Comparison of ENCODE assay signal across 1 cellular context in genomic region chr9:110282023-110282766, GRCh38.
TF ChIP-seq lines count a peak whose summit lies in the region.

No MANE protein-coding gene starts in this region.

TF ChIP-seq in HepG2, 621 proteins besides CTCF, POLR2A, EP300 and RAD21 (continued from another document):
- TF ChIP-seq HNF4G (IDR thresholded peaks at IDR 0.05; ENCODE audit: borderline replicate concordance, low read depth, low read length) (peak; percentile 73), HNF4G (CRISPR knock-in tag; IDR thresholded peaks at IDR 0.05; ENCODE audit: borderline replicate concordance, low read depth) (0 out of 2 replicates have a peak, but pooled peaks have one; percentile 28), ZSCAN30 (CRISPR knock-in tag; IDR thresholded peaks at IDR 0.05) (no peak), TP53 (CRISPR knock-in tag; conservative IDR thresholded peaks at IDR 0.05) (no peak), ZMYM4 (CRISPR knock-in tag; IDR thresholded peaks at IDR 0.05) (peak; percentile 16; the same call in 1 of the 2 replicates), FOXA1 (IDR thresholded peaks at IDR 0.05) (no peak), FOXA1 (CRISPR knock-in tag; IDR thresholded peaks at IDR 0.05) (peak; percentile 41; the same call in 1 of the 2 replicates), ETV5 (CRISPR knock-in tag; IDR thresholded peaks at IDR 0.05; ENCODE audit: borderline replicate concordance) (no peak), IRX3 (CRISPR knock-in tag; IDR thresholded peaks at IDR 0.05; ENCODE audit: borderline replicate concordance, low read depth) (no peak), ZNF138 (CRISPR knock-in tag; IDR thresholded peaks at IDR 0.05; ENCODE audit: low read depth) (no peak), ZNF337 (CRISPR knock-in tag; IDR thresholded peaks at IDR 0.05; ENCODE audit: borderline replicate concordance, low read depth) (no peak), ZNF17 (CRISPR knock-in tag; IDR thresholded peaks at IDR 0.05) (no peak), ZNF350 (CRISPR knock-in tag; IDR thresholded peaks at IDR 0.05; ENCODE audit: borderline replicate concordance, low read depth) (no peak), KDM6A (CRISPR knock-in tag; IDR thresholded peaks at IDR 0.05; ENCODE audit: low read depth) (0 out of 2 replicates have a peak, but pooled peaks have one; percentile 34), CREM (IDR thresholded peaks at IDR 0.05) (peak; percentile 39; the same call in 1 of the 2 replicates), CREM (CRISPR knock-in tag; IDR thresholded peaks at IDR 0.05) (no peak), KLF12 (CRISPR knock-in tag; IDR thresholded peaks at IDR 0.05; ENCODE audit: borderline replicate concordance) (no peak), ATM (IDR thresholded peaks at IDR 0.05; ENCODE audit: borderline replicate concordance) (no peak)
- TF ChIP-seq, protein P1, sequence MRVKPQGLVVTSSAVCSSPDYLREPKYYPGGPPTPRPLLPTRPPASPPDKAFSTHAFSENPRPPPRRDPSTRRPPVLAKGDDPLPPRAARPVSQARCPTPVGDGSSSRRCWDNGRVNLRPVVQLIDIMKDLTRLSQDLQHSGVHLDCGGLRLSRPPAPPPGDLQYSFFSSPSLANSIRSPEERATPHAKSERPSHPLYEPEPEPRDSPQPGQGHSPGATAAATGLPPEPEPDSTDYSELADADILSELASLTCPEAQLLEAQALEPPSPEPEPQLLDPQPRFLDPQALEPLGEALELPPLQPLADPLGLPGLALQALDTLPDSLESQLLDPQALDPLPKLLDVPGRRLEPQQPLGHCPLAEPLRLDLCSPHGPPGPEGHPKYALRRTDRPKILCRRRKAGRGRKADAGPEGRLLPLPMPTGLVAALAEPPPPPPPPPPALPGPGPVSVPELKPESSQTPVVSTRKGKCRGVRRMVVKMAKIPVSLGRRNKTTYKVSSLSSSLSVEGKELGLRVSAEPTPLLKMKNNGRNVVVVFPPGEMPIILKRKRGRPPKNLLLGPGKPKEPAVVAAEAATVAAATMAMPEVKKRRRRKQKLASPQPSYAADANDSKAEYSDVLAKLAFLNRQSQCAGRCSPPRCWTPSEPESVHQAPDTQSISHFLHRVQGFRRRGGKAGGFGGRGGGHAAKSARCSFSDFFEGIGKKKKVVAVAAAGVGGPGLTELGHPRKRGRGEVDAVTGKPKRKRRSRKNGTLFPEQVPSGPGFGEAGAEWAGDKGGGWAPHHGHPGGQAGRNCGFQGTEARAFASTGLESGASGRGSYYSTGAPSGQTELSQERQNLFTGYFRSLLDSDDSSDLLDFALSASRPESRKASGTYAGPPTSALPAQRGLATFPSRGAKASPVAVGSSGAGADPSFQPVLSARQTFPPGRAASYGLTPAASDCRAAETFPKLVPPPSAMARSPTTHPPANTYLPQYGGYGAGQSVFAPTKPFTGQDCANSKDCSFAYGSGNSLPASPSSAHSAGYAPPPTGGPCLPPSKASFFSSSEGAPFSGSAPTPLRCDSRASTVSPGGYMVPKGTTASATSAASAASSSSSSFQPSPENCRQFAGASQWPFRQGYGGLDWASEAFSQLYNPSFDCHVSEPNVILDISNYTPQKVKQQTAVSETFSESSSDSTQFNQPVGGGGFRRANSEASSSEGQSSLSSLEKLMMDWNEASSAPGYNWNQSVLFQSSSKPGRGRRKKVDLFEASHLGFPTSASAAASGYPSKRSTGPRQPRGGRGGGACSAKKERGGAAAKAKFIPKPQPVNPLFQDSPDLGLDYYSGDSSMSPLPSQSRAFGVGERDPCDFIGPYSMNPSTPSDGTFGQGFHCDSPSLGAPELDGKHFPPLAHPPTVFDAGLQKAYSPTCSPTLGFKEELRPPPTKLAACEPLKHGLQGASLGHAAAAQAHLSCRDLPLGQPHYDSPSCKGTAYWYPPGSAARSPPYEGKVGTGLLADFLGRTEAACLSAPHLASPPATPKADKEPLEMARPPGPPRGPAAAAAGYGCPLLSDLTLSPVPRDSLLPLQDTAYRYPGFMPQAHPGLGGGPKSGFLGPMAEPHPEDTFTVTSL (CRISPR knock-in tag; IDR thresholded peaks at IDR 0.05; ENCODE audit: borderline replicate concordance), result peak; percentile 68; the same call in 1 of the 2 replicates
- TF ChIP-seq, protein P2, sequence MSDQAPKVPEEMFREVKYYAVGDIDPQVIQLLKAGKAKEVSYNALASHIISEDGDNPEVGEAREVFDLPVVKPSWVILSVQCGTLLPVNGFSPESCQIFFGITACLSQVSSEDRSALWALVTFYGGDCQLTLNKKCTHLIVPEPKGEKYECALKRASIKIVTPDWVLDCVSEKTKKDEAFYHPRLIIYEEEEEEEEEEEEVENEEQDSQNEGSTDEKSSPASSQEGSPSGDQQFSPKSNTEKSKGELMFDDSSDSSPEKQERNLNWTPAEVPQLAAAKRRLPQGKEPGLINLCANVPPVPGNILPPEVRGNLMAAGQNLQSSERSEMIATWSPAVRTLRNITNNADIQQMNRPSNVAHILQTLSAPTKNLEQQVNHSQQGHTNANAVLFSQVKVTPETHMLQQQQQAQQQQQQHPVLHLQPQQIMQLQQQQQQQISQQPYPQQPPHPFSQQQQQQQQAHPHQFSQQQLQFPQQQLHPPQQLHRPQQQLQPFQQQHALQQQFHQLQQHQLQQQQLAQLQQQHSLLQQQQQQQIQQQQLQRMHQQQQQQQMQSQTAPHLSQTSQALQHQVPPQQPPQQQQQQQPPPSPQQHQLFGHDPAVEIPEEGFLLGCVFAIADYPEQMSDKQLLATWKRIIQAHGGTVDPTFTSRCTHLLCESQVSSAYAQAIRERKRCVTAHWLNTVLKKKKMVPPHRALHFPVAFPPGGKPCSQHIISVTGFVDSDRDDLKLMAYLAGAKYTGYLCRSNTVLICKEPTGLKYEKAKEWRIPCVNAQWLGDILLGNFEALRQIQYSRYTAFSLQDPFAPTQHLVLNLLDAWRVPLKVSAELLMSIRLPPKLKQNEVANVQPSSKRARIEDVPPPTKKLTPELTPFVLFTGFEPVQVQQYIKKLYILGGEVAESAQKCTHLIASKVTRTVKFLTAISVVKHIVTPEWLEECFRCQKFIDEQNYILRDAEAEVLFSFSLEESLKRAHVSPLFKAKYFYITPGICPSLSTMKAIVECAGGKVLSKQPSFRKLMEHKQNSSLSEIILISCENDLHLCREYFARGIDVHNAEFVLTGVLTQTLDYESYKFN (CRISPR knock-in tag; conservative IDR thresholded peaks at IDR 0.05), result peak; percentile 74
- TF ChIP-seq, protein P3, sequence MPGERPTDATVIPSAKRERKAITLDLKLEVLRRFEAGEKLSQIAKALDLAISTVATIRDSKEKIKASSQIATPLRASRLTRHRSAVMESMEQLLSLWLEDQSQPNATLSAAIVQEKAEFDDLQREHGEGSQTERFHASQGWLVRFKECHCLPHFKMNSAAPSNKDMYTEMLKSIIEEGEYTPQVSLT (CRISPR knock-in tag; IDR thresholded peaks at IDR 0.05; ENCODE audit: borderline replicate concordance, low read depth), result no peak
